In genomic region chr12:34290191-34290995, GRCh38 we compare ENCODE assay signal across 24 cellular contexts.
A peak's percentile ranks its signal among the peaks of the same experiment; 100 is the strongest.
DNase-seq lines count a peak whose midpoint lies in the region; ATAC-seq and TF ChIP-seq lines count a peak whose summit lies in the region.
"Had no signal": no experiment of that assay in that cellular context is flagged by ENCODE, and none has a peak within 500 bp of the region (broad histone marks: within the 10 kb centered on the region; RNA-seq: fewer than 3 reads in every experiment).

No MANE protein-coding gene starts in this region.

- H3K27ac ChIP-seq in coronary artery = no peak overlapping the region
- no peak overlapping the region for H3K27ac ChIP-seq in CD4-positive, alpha-beta memory T cell (ENCODE audit: low read depth, low read length)
- H3K27ac ChIP-seq: prostate gland, suprapubic skin had no signal

- H3K27ac Mint-ChIP-seq in CD14-positive monocyte (no peak overlapping the region), osteocyte (ENCODE audit: unreplicated experiment) (no peak overlapping the region), immature natural killer cell (no peak overlapping the region)
- no peak overlapping the region for H3K27ac Mint-ChIP-seq in CD4-positive, alpha-beta memory T cell
- H3K27ac Mint-ChIP-seq: activated CD8-positive, alpha-beta T cell treated with anti-CD3 and anti-CD28 coated beads, Interleukin-2, amount 10 ng/mL, durations not matched to agents 7 days and 5 days; CD8-positive, alpha-beta T cell; H9; T-helper 17 cell had no signal

- H3K27me3 Mint-ChIP-seq in CD14-positive monocyte (ENCODE audit: low read depth in 3 of 3) (peaks cover 0 to 3% (median 1%) of the 10 kb centered on the region in 3 donors), osteocyte (ENCODE audit: unreplicated experiment) (no peaks in the 10 kb centered on the region), immature natural killer cell (ENCODE audit: low read depth in 3 of 3) (peaks cover 0 to 4% (median 4%) of the 10 kb centered on the region in 3 donors)
- no peaks in the 10 kb centered on the region for H3K27me3 Mint-ChIP-seq in CD4-positive, alpha-beta memory T cell
- H3K27me3 Mint-ChIP-seq: IgD-negative memory B cell, T-helper 17 cell had no signal

- TF ChIP-seq CTCF in CD14-positive monocyte (IDR thresholded peaks at IDR 0.05) = no peak
- no peak for TF ChIP-seq CTCF in coronary artery (IDR thresholded peaks at IDR 0.05)
- TF ChIP-seq CTCF in osteocyte (IDR thresholded peaks at IDR 0.05) = no peak

- H3K4me1 ChIP-seq in CD4-positive, alpha-beta memory T cell (ENCODE audit: insufficient read depth, low read length) = no peaks in the 10 kb centered on the region
- H3K4me1 ChIP-seq: prostate gland, suprapubic skin had no signal

- H3K27me3 ChIP-seq in CD4-positive, alpha-beta memory T cell (ENCODE audit: insufficient read depth, low read length) = no peaks in the 10 kb centered on the region
- H3K27me3 ChIP-seq: suprapubic skin had no signal

- H3K36me3 Mint-ChIP-seq in CD14-positive monocyte (no peaks in the 10 kb centered on the region), osteocyte (ENCODE audit: unreplicated experiment) (no peaks in the 10 kb centered on the region), immature natural killer cell (peaks cover 0 to 3% (median 0%) of the 10 kb centered on the region in 3 donors)
- no peaks in the 10 kb centered on the region for H3K36me3 Mint-ChIP-seq in CD4-positive, alpha-beta memory T cell
- H3K36me3 Mint-ChIP-seq: CD8-positive, alpha-beta T cell; IgD-negative memory B cell had no signal

- DNase-seq in CD14-positive monocyte (ENCODE audit: low spot score) = peak; percentile 24
- peak; percentile 4 for DNase-seq in Daoy (ENCODE audit: low read depth)
- peak; percentile 38 for DNase-seq in coronary artery (ENCODE audit: low spot score)
- DNase-seq in osteocyte (ENCODE audit: extremely low spot score, unreplicated experiment) = peak; percentile 80
- no peak for DNase-seq in NCI-H2081 (lab: John Stamatoyannopoulos, UW)
- DNase-seq in immature natural killer cell = no peak
- no peak for DNase-seq in CD4-positive, alpha-beta memory T cell
- DNase-seq: activated CD8-positive, alpha-beta T cell treated with anti-CD3 and anti-CD28 coated beads, Interleukin-2, amount 10 ng/mL, durations not matched to agents 7 days and 5 days; amniotic stem cell; CD8-positive, alpha-beta T cell; DMS 273 treated with DMSO at 0.1 percent for 48 hours; effector CD4-positive, alpha-beta T cell; NCI-H1092; NCI-H187; NCI-H524 treated with DMSO at 0.1 percent for 48 hours; RPMI8226; stimulated activated naive CD4-positive, alpha-beta T cell; T-helper 17 cell had no signal

- intact Hi-C loops in CD14-positive monocyte (cut with micrococcal nuclease) = no loop called here
- intact Hi-C loops in CD4-positive, alpha-beta memory T cell (cut with micrococcal nuclease) = no loop called here

- ATAC-seq in GM21717 (IDR thresholded peaks at IDR 0.05; ENCODE audit: unreplicated experiment) = no peak
- ATAC-seq: activated CD8-positive, alpha-beta T cell treated with anti-CD3 and anti-CD28 coated beads, Interleukin-2, amount 10 ng/mL, durations not matched to agents 7 days and 5 days; CD8-positive, alpha-beta T cell; T-helper 17 cell had no signal

- POLR2A ChIA-PET in CD4-positive, alpha-beta memory T cell (lab: Charles Lee; ENCODE audit: partially characterized antibody) = no interaction called here

- no peaks in the 10 kb centered on the region for H3K9me3 ChIP-seq in CD4-positive, alpha-beta memory T cell (ENCODE audit: control insufficient read depth in 1 of 2, low read length in 2 of 2)
- H3K9me3 ChIP-seq: prostate gland had no signal

- CTCF ChIA-PET in CD4-positive, alpha-beta memory T cell (lab: Charles Lee; ENCODE audit: partially characterized antibody) = no interaction called here

- H3K4me1 Mint-ChIP-seq in CD14-positive monocyte (no peaks in the 10 kb centered on the region), osteocyte (ENCODE audit: unreplicated experiment) (no peaks in the 10 kb centered on the region), immature natural killer cell (no peaks in the 10 kb centered on the region)
- peaks cover 0 to 3% (median 0%) of the 10 kb centered on the region in 4 donors for H3K4me1 Mint-ChIP-seq in CD4-positive, alpha-beta memory T cell
- H3K4me1 Mint-ChIP-seq: H9, IgD-negative memory B cell, neural crest cell, T-helper 17 cell had no signal

- H3K4me3 Mint-ChIP-seq in CD14-positive monocyte (no peak overlapping the region), osteocyte (ENCODE audit: unreplicated experiment) (no peak overlapping the region), immature natural killer cell (no peak overlapping the region)
- H3K4me3 Mint-ChIP-seq in CD4-positive, alpha-beta memory T cell = no peak overlapping the region
- H3K4me3 Mint-ChIP-seq: activated CD8-positive, alpha-beta T cell treated with anti-CD3 and anti-CD28 coated beads, Interleukin-2, amount 10 ng/mL, durations not matched to agents 7 days and 5 days; CD8-positive, alpha-beta T cell; H9; IgD-negative memory B cell; neural crest cell; T-helper 17 cell had no signal

- H3K36me3 ChIP-seq in CD4-positive, alpha-beta memory T cell (ENCODE audit: insufficient read depth, low read length) = no peaks in the 10 kb centered on the region
- H3K36me3 ChIP-seq: prostate gland, suprapubic skin had no signal

- H3K9me3 Mint-ChIP-seq in CD14-positive monocyte (peaks cover 78 to 99% (median 94%) of the 10 kb centered on the region in 7 donors), osteocyte (ENCODE audit: unreplicated experiment) (peaks cover 45% of the 10 kb centered on the region), immature natural killer cell (peaks cover 29 to 51% (median 37%) of the 10 kb centered on the region in 6 donors)
- H3K9me3 Mint-ChIP-seq in CD4-positive, alpha-beta memory T cell = peaks cover 0 to 46% (median 22%) of the 10 kb centered on the region in 8 donors
- H3K9me3 Mint-ChIP-seq: neural crest cell had no signal

- no peak overlapping the region for H3K4me3 ChIP-seq in coronary artery
- no peak overlapping the region for H3K4me3 ChIP-seq in CD4-positive, alpha-beta memory T cell (ENCODE audit: low read length in 2 of 2)
- H3K4me3 ChIP-seq: prostate gland, suprapubic skin had no signal

Comparison
In these comparisons a context has a peak if more than half of its experiments do, and no peak if none do; other contexts are left out.
1. DNase-seq: peak in CD14-positive monocyte (single experiment), Daoy (single experiment), coronary artery (single experiment) and osteocyte (single experiment); none in NCI-H2081 (0 of 2), immature natural killer cell (0 of 3) and CD4-positive, alpha-beta memory T cell (0 of 5).